ENCODE assay signal across 7 cellular contexts in genomic region chr6:42898891-42899361, GRCh38. TPM values are rescaled to one million over a fixed set of nuclear protein-coding genes. Genes with fewer than 3 reads are reported as not detected.
A peak's percentile ranks its signal among the peaks of the same experiment; 100 is the strongest.
DNase-seq lines count a peak whose midpoint lies in the region; ATAC-seq, FAIRE-seq and TF ChIP-seq lines count a peak whose summit lies in the region.

No MANE protein-coding gene starts in this region.

- H3K79me2 ChIP-seq in GM12878 (ENCODE audit: control insufficient read depth, insufficient read depth, low read length) = no peaks in the 10 kb centered on the region

- H4K20me1 ChIP-seq in GM12878 (ENCODE audit: control insufficient read depth, insufficient read depth) = no peaks in the 10 kb centered on the region

- TF ChIP-seq CTCF in GM12865 (IDR thresholded peaks at IDR 0.05; ENCODE audit: insufficient read depth, low read depth, low read length, missing control alignments) (peak; percentile 52), GM12878 (IDR thresholded peaks at IDR 0.05 in 2 of 3, conservative IDR thresholded peaks at IDR 0.05 in 1 of 3; ENCODE audit: control insufficient read depth in 2 of 3, extremely low read depth in 1 of 3, insufficient read depth in 1 of 3, low read depth in 3 of 3, low read length in 3 of 3) (peak; percentile 55 to 66 (median 57)), kidney epithelial cell (IDR thresholded peaks at IDR 0.05; ENCODE audit: insufficient read depth, low read length, poor library complexity, severe bottlenecking) (peak; percentile 56)

- POLR2A ChIA-PET in GM12878 (lab: Charles Lee) = no interaction called here

- in situ Hi-C loops in GM12878 (cut with MboI) = no loop called here

- no peak overlapping the region for H3K27ac ChIP-seq in GM12878 (ENCODE audit: control insufficient read depth, insufficient read depth)

- no peak overlapping the region for H3K4me3 ChIP-seq in GM12865 (ENCODE audit: low read depth, low read length)
- no peak overlapping the region for H3K4me3 ChIP-seq in GM12878
- H3K4me3 ChIP-seq in kidney epithelial cell (ENCODE audit: low read depth, low read length) = no peak overlapping the region

- TF ChIP-seq EP300 in GM12878 (IDR thresholded peaks at IDR 0.05; ENCODE audit: borderline replicate concordance in 1 of 2, control insufficient read depth in 1 of 2, low read depth in 2 of 2, low read length in 2 of 2) = no peak

- H3K36me3 ChIP-seq in GM12878 (ENCODE audit: control insufficient read depth in 2 of 2, insufficient read depth in 2 of 2, low read length in 1 of 2) (no peaks in the 10 kb centered on the region), kidney epithelial cell (ENCODE audit: control insufficient read depth, insufficient read depth, low read length) (no peaks in the 10 kb centered on the region)

- H3K27me3 ChIP-seq in GM12878 (replicated peaks in 1 of 2; ENCODE audit: control insufficient read depth in 2 of 2, insufficient read depth in 2 of 2, low read length in 1 of 2) (no peaks in the 10 kb centered on the region), kidney epithelial cell (ENCODE audit: control insufficient read depth, insufficient read depth, low read length) (no peaks in the 10 kb centered on the region)

- SMC1A ChIA-PET in GM12878 (lab: Charles Lee; ENCODE audit: uncharacterized antibody, unreplicated experiment) = interaction anchor here (0.8 to 1.4 kb wide), 4 partner anchors 172 to 351 kb away, joined by 3 to 6 read pairs (median 4); no protein-coding TSS in a partner anchor

- WGBS in GM12878 (ENCODE audit: insufficient coverage, insufficient replicate concordance, low lambda C conversion rate, missing lambda C conversion rate) = 10% methylated on average over 10 of the region's 10 CpGs

- TF ChIP-seq RAD21 in GM12878 (IDR thresholded peaks at IDR 0.05; ENCODE audit: insufficient read depth, low read depth, low read length) = peak; percentile 71

- RAD21 ChIA-PET in GM12878 (lab: Charles Lee; ENCODE audit: unreplicated experiment) = interaction anchor here (1.0 to 1.4 kb wide), 3 partner anchors 204 to 245 kb away, joined by 4 to 6 read pairs (median 5); no protein-coding TSS in a partner anchor

- no peaks in the 10 kb centered on the region for H3K9me3 ChIP-seq in GM12878 (replicated peaks; ENCODE audit: control insufficient read depth, insufficient read depth, low read length)

- H3K4me2 ChIP-seq in GM12878 (ENCODE audit: control insufficient read depth, insufficient read depth) = no peak overlapping the region

- no peak overlapping the region for H3K9ac ChIP-seq in GM12878 (ENCODE audit: control insufficient read depth, insufficient read depth, low read length)

- CTCF ChIA-PET in GM12878 (lab: Yijun Ruan, JAX) = interaction anchor here (1.1 to 3.2 kb wide), 4 partner anchors 16 to 237 kb away, joined by 3 to 13 read pairs (median 4); no protein-coding TSS in a partner anchor

- no peaks in the 10 kb centered on the region for H3K4me1 ChIP-seq in GM12878 (ENCODE audit: control insufficient read depth, insufficient read depth, low read length)

- TF ChIP-seq POLR2A in GM12878 (IDR thresholded peaks at IDR 0.05; ENCODE audit: low read depth, low read length) = no peak

- DNase-seq in GM12865 (ENCODE audit: low read depth) (peak; percentile 84), NCI-H2107 (lab: John Stamatoyannopoulos, UW) (peak; percentile 11), T1000 (lab: John Stamatoyannopoulos, UW) (peak; percentile 63), GM12878 (ENCODE audit: low read depth, low spot score) (no peak), kidney epithelial cell (ENCODE audit: low read depth) (no peak)
- DNase-seq in stimulated activated CD4-positive, alpha-beta T cell treated with anti-CD3 and anti-CD28 coated beads, Interleukin-2, amount 100 ng/mL, for 48 hours = peak; percentile 73 to 82

- no peak overlapping the region; the same call in 1 of the 2 replicates for H2AFZ ChIP-seq in GM12878 (ENCODE audit: control insufficient read depth, low read depth, low read length)

- ATAC-seq in GM12878 (no peak), GM21390 (IDR thresholded peaks at IDR 0.05; ENCODE audit: unreplicated experiment) (no peak)

- intact Hi-C loops in GM12878 (cut with micrococcal nuclease; ENCODE audit: unreplicated experiment) = loop anchor here (1.0 to 2.0 kb wide), 2 partner anchors 172 to 238 kb away; no protein-coding TSS in a partner anchor

- no TSS peak for BruUV-seq in GM12878 (replicated peaks; lab: Mats Ljungman, UMichigan)

- peak; percentile 47 for FAIRE-seq in GM12878 (lab: Jason Lieb, UNC)

TF ChIP-seq in GM12878, 131 proteins besides CTCF, POLR2A, EP300 and RAD21 (continues in another document):
- TF ChIP-seq TCF7 (IDR thresholded peaks at IDR 0.05; ENCODE audit: borderline replicate concordance) (no peak), SMC3 (IDR thresholded peaks at IDR 0.05; ENCODE audit: borderline replicate concordance, low read length) (peak; percentile 49; the same call in 1 of the 2 replicates)

RNA-seq across cellular contexts. Expression of gene PTCRA, which starts 16.9 kb away (rescaled TPM):
- 0.67 TPM in 1 of 2 replicates, not detected in the other for total RNA-seq in GM12878 (2013; cell fraction: nucleolus; rRNA removed)
- total RNA-seq in GM12878 (2014; rRNA removed) (0.54 TPM in 1 of 2 replicates, not detected in the other), GM12878 (2014; rRNA removed; fragmentation: Illumina TruSeq; extraction: Trizol) (0.18 and 0.23 TPM in 2 replicates), GM12878 (2021) (0.24 and 0.44 TPM in 2 replicates), kidney epithelial cell (not detected in 2 replicates)
- polyA plus RNA-seq in GM12878 (2011; ENCODE audit: low read depth) = 0.39 TPM
- polyA plus RNA-seq in GM12878 (2011; rRNA removed) (not detected in 2 replicates), GM12878 (2014; fragmentation: Illumina TruSeq; extraction: Trizol) (0.10 TPM in 1 of 2 replicates, not detected in the other), GM12878 (2014; fragmentation: Nextera tagmentation; extraction: Ambion mirVana) (under 1 TPM in 1 of 2 experiments, not detected in 1; 0.14 TPM), GM12878 (2014; rRNA removed) (0.16 and 1.1 TPM in 2 replicates), GM12878 (2016; fragmentation: Nextera tagmentation; extraction: Ambion mirVana) (under 1 TPM in 1 of 2 experiments, not detected in 1; 0.20 TPM)
- polyA plus RNA-seq in GM12878 (2011; cell fraction: cytosol; rRNA removed) = not detected in 2 replicates
- polyA plus RNA-seq in GM12878 (2011; cell fraction: nucleus; rRNA removed) = not detected in 2 replicates
- 0.60 and 1.5 TPM in 2 replicates for polyA plus RNA-seq in GM12878 (2012)
- polyA minus RNA-seq in GM12878 (2011; rRNA and poly(A)+ RNA removed) = not detected in 2 replicates
- polyA minus RNA-seq in GM12878 (2011; cell fraction: cytosol; rRNA and poly(A)+ RNA removed) = not detected in 2 replicates
- polyA minus RNA-seq in GM12878 (2011; cell fraction: nucleus; rRNA and poly(A)+ RNA removed) = not detected in 2 replicates

RNA-seq across cellular contexts. Expression of gene RPL7L1, which starts 19.5 kb away (rescaled TPM):
- 119 and 126 TPM in 2 replicates for total RNA-seq in GM12878 (2013; cell fraction: nucleolus; rRNA removed)
- total RNA-seq in GM12878 (2014; rRNA removed) = 98.0 and 111 TPM in 2 replicates
- 142 and 143 TPM in 2 replicates for total RNA-seq in GM12878 (2014; rRNA removed; fragmentation: Illumina TruSeq; extraction: Trizol)
- total RNA-seq in GM12878 (2021) = 79.5 and 85.3 TPM in 2 replicates
- 83.3 TPM for polyA plus RNA-seq in GM12878 (2011; ENCODE audit: low read depth)
- polyA plus RNA-seq in GM12878 (2011; rRNA removed) = 54.1 and 71.8 TPM in 2 replicates
- 50.8 and 59.9 TPM in 2 replicates for polyA plus RNA-seq in GM12878 (2011; cell fraction: cytosol; rRNA removed)
- 16.8 and 23.9 TPM in 2 replicates for polyA plus RNA-seq in GM12878 (2011; cell fraction: nucleus; rRNA removed)
- polyA plus RNA-seq in GM12878 (2012) = 58.3 and 59.3 TPM in 2 replicates
- 154 and 200 TPM in 2 replicates for polyA plus RNA-seq in GM12878 (2014; fragmentation: Illumina TruSeq; extraction: Trizol)
- polyA plus RNA-seq in GM12878 (2014; fragmentation: Nextera tagmentation; extraction: Ambion mirVana) = 100 to 1,000 TPM in 1 of 2 experiments, 10 to 100 TPM in 1; 98.2 to 119 TPM
- 78.9 and 83.8 TPM in 2 replicates for polyA plus RNA-seq in GM12878 (2014; rRNA removed)
- polyA plus RNA-seq in GM12878 (2016; fragmentation: Nextera tagmentation; extraction: Ambion mirVana) = 100 to 1,000 TPM; 109 to 119 TPM
- polyA minus RNA-seq in GM12878 (2011; rRNA and poly(A)+ RNA removed) = 50.1 and 61.2 TPM in 2 replicates
- 19.4 and 22.1 TPM in 2 replicates for polyA minus RNA-seq in GM12878 (2011; cell fraction: cytosol; rRNA and poly(A)+ RNA removed)
- 23.1 and 36.3 TPM in 2 replicates for polyA minus RNA-seq in GM12878 (2011; cell fraction: nucleus; rRNA and poly(A)+ RNA removed)
- total RNA-seq in kidney epithelial cell = 107 and 113 TPM in 2 replicates

RNA-seq across cellular contexts. Expression of gene CNPY3, which starts 30.4 kb away (rescaled TPM):
- total RNA-seq in GM12878 (2013; cell fraction: nucleolus; rRNA removed) = 47.0 and 48.5 TPM in 2 replicates
- total RNA-seq in GM12878 (2014; rRNA removed) (54.8 and 54.9 TPM in 2 replicates), GM12878 (2014; rRNA removed; fragmentation: Illumina TruSeq; extraction: Trizol) (49.2 and 51.3 TPM in 2 replicates), GM12878 (2021) (87.3 and 87.9 TPM in 2 replicates), kidney epithelial cell (56.5 and 57.8 TPM in 2 replicates)
- 53.9 TPM for polyA plus RNA-seq in GM12878 (2011; ENCODE audit: low read depth)
- polyA plus RNA-seq in GM12878 (2011; rRNA removed) (51.1 and 64.8 TPM in 2 replicates), GM12878 (2014; fragmentation: Illumina TruSeq; extraction: Trizol) (38.9 and 82.4 TPM in 2 replicates), GM12878 (2014; fragmentation: Nextera tagmentation; extraction: Ambion mirVana) (10 to 100 TPM in 1 of 2 experiments, 1 to 10 TPM in 1; 7.2 to 14.6 TPM), GM12878 (2014; rRNA removed) (85.7 and 93.8 TPM in 2 replicates), GM12878 (2016; fragmentation: Nextera tagmentation; extraction: Ambion mirVana) (100 to 1,000 TPM in 1 of 2 experiments, 10 to 100 TPM in 1; 99.9 to 102 TPM)
- polyA plus RNA-seq in GM12878 (2011; cell fraction: cytosol; rRNA removed) = 75.2 and 92.2 TPM in 2 replicates
- polyA plus RNA-seq in GM12878 (2011; cell fraction: nucleus; rRNA removed) = 63.7 and 69.2 TPM in 2 replicates
- 77.2 and 87.5 TPM in 2 replicates for polyA plus RNA-seq in GM12878 (2012)
- 49.2 and 69.5 TPM in 2 replicates for polyA minus RNA-seq in GM12878 (2011; rRNA and poly(A)+ RNA removed)
- polyA minus RNA-seq in GM12878 (2011; cell fraction: cytosol; rRNA and poly(A)+ RNA removed) = 20.2 and 23.6 TPM in 2 replicates
- 12.0 and 26.0 TPM in 2 replicates for polyA minus RNA-seq in GM12878 (2011; cell fraction: nucleus; rRNA and poly(A)+ RNA removed)

Comparison
In these comparisons a context has a peak if more than half of its experiments do, and no peak if none do; other contexts are left out.
1. DNase-seq: peak in GM12865 (single experiment), NCI-H2107 (single experiment), T1000 (single experiment) and stimulated activated CD4-positive, alpha-beta T cell treated with anti-CD3 and anti-CD28 coated beads, Interleukin-2, amount 100 ng/mL, for 48 hours (2 of 2); none in GM12878 (single experiment) and kidney epithelial cell (single experiment).
2. Peak in every context shown above with its lines, with median percentiles within 50 percentile points of each other: CTCF ChIP-seq.